ENCODE assay signal across 1 cellular context in genomic region chr6:121354764-121355163, GRCh38.
TF ChIP-seq lines count a peak whose summit lies in the region.

No MANE protein-coding gene starts in this region.

TF ChIP-seq in endothelial cell of umbilical vein, 7 proteins besides CTCF, POLR2A, EP300 and RAD21:
- TF ChIP-seq EZH2 (IDR thresholded peaks at IDR 0.05; ENCODE audit: borderline replicate concordance, low read depth, low read length, severe bottlenecking) (no peak), GATA2 (IDR thresholded peaks at IDR 0.05; ENCODE audit: insufficient read depth, insufficient read length, low read depth, low read length) (no peak), JUN (IDR thresholded peaks at IDR 0.05; ENCODE audit: borderline replicate concordance, insufficient read depth, insufficient read length, low read depth) (no peak), POLR2AphosphoS5 (IDR thresholded peaks at IDR 0.05; ENCODE audit: insufficient read depth, low read depth, low read length) (no peak), FOS (IDR thresholded peaks at IDR 0.05; ENCODE audit: borderline replicate concordance, insufficient read depth, low read length) (no peak), MYC (IDR thresholded peaks at IDR 0.05; ENCODE audit: low read depth, low read length) (no peak), MAX (IDR thresholded peaks at IDR 0.05; ENCODE audit: insufficient read depth, insufficient read length) (no peak)
